Comparison of ENCODE assay signal across 8 cellular contexts in the genomic region with DNA sequence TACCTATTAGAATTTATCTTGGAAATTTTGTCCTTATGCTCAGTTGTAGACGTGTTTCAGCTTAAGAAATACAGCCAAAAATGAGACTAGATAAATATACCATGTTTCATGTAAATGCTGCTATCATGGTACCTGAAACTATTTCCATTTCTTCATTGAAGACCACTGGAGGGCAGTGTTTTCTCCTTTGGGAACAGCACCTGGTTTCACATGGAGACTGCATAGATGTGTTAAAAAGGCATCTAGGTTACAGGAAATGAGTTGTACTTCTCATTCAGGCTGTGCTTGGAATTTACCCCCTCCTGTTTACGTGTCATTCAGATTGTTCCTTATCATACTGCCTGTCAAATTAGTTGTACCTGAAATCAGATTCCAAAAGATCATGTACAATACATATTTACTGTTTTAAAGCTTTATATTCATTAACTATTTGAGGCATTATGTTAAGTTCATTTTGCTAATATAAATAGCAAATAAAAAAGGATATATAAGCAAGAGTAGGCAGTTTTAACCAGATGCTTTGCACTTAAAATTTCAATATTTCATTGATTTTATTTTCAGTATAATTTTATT. TPM values are rescaled to one million over a fixed set of nuclear protein-coding genes. Genes with fewer than 3 reads are reported as not detected.
DNase-seq lines count a peak whose midpoint lies in the region; ATAC-seq and TF ChIP-seq lines count a peak whose summit lies in the region.

No MANE protein-coding gene starts in this region.

- peaks cover 5% of the 10 kb centered on the region; the same call in 1 of the 2 replicates for H3K79me2 ChIP-seq in Loucy (ENCODE audit: insufficient read depth, low read length)

- H2AFZ ChIP-seq in Loucy (ENCODE audit: low read length): no peak overlapping the region

- H3K36me3 Mint-ChIP-seq in activated T-cell treated with anti-CD3 and anti-CD28 coated beads, Interleukin-2, amount 50 U/mL, for 72 hours (ENCODE audit: insufficient read depth in 2 of 2): no peaks in the 10 kb centered on the region
- no peaks in the 10 kb centered on the region for H3K36me3 Mint-ChIP-seq in stimulated activated effector memory CD8-positive, alpha-beta T cell treated with anti-CD3 and anti-CD28 coated beads, Interleukin-12 subunit alpha, Interleukin-12 subunit beta, amount 100 ng/mL, for 72 hours

- no peaks in the 10 kb centered on the region for H3K27me3 ChIP-seq in Loucy (ENCODE audit: insufficient read depth, low read length, poor library complexity, severe bottlenecking)
- H3K27me3 ChIP-seq in SJCRH30: no peaks in the 10 kb centered on the region

- no peaks in the 10 kb centered on the region for H3K9me3 ChIP-seq in Loucy (ENCODE audit: insufficient read depth, low read depth, low read length)
- H3K9me3 ChIP-seq in SJCRH30 (replicated peaks): no peaks in the 10 kb centered on the region

- peak; percentile 40 to 58 for ATAC-seq in activated T-cell treated with anti-CD3 and anti-CD28 coated beads, Interleukin-2, amount 50 U/mL, for 72 hours (replicated peaks in 1 of 2)
- peak; percentile 69 for ATAC-seq in GM21825 (IDR thresholded peaks at IDR 0.05; ENCODE audit: unreplicated experiment)
- peak; percentile 55 for ATAC-seq in stimulated activated effector memory CD8-positive, alpha-beta T cell treated with anti-CD3 and anti-CD28 coated beads, Interleukin-12 subunit alpha, Interleukin-12 subunit beta, amount 100 ng/mL, for 72 hours

- H3K4me1 ChIP-seq in Loucy (ENCODE audit: insufficient read depth, low read length, poor library complexity, severe bottlenecking) (peaks cover 8% of the 10 kb centered on the region), SJCRH30 (no peaks in the 10 kb centered on the region; the same call in 1 of the 2 replicates)

- intact Hi-C loops in posterior vena cava (cut with DNase I): no loop called here

- DNase-seq in activated T-cell treated with anti-CD3 and anti-CD28 coated beads, Interleukin-2, amount 50 U/mL, for 72 hours: no peak
- no peak for DNase-seq in activated T-cell treated with anti-CD3 and anti-CD28 coated beads, Interleukin-2, amount 50 U/mL, for 1 hour
- DNase-seq in SJCRH30 (peak; percentile 27 to 72), fibroblast of mammary gland (ENCODE audit: low read depth) (peak; percentile 51), posterior vena cava (ENCODE audit: low spot score) (no peak)
- no peak for DNase-seq in stimulated activated effector memory CD8-positive, alpha-beta T cell treated with anti-CD3 and anti-CD28 coated beads, Interleukin-12 subunit alpha, Interleukin-12 subunit beta, amount 100 ng/mL, for 72 hours (ENCODE audit: low spot score in 2 of 2)

- H3K4me3 ChIP-seq in Loucy (ENCODE audit: low read length, poor library complexity, severe bottlenecking) (no peak overlapping the region), SJCRH30 (no peak overlapping the region), fibroblast of mammary gland (ENCODE audit: control insufficient read depth, low read depth, low read length) (no peak overlapping the region)

- H3K36me3 ChIP-seq in Loucy (ENCODE audit: insufficient read depth, low read length) (no peaks in the 10 kb centered on the region), SJCRH30 (no peaks in the 10 kb centered on the region)

- H3K27ac Mint-ChIP-seq in activated T-cell treated with anti-CD3 and anti-CD28 coated beads, Interleukin-2, amount 50 U/mL, for 72 hours: no peak overlapping the region
- H3K27ac Mint-ChIP-seq in stimulated activated effector memory CD8-positive, alpha-beta T cell treated with anti-CD3 and anti-CD28 coated beads, Interleukin-12 subunit alpha, Interleukin-12 subunit beta, amount 100 ng/mL, for 72 hours: no peak overlapping the region

- H3K27ac ChIP-seq in SJCRH30: no peak overlapping the region

- no peaks in the 10 kb centered on the region for H4K20me1 ChIP-seq in Loucy (ENCODE audit: insufficient read depth, low read length, poor library complexity, severe bottlenecking)

- TF ChIP-seq CTCF in Loucy (conservative IDR thresholded peaks at IDR 0.05; ENCODE audit: low read length): peak; percentile 81
- TF ChIP-seq CTCF in fibroblast of mammary gland (conservative IDR thresholded peaks at IDR 0.05; ENCODE audit: control insufficient read depth, insufficient read depth, low read depth, low read length): peak; percentile 75

- H3K9ac ChIP-seq in Loucy (ENCODE audit: low read depth, low read length, poor library complexity, severe bottlenecking): no peak overlapping the region

- peaks cover 15% of the 10 kb centered on the region for H3K4me1 Mint-ChIP-seq in activated T-cell treated with anti-CD3 and anti-CD28 coated beads, Interleukin-2, amount 50 U/mL, for 72 hours (ENCODE audit: low read depth)
- H3K4me1 Mint-ChIP-seq in stimulated activated effector memory CD8-positive, alpha-beta T cell treated with anti-CD3 and anti-CD28 coated beads, Interleukin-12 subunit alpha, Interleukin-12 subunit beta, amount 100 ng/mL, for 72 hours: no peaks in the 10 kb centered on the region

- H3K27me3 Mint-ChIP-seq in activated T-cell treated with anti-CD3 and anti-CD28 coated beads, Interleukin-2, amount 50 U/mL, for 72 hours (ENCODE audit: low read depth): peaks cover 10% of the 10 kb centered on the region

- H3F3A ChIP-seq in Loucy (ENCODE audit: low read depth): no peaks in the 10 kb centered on the region

- H3K9me2 ChIP-seq in Loucy (replicated peaks; ENCODE audit: low read depth, low read length): no peaks in the 10 kb centered on the region

- H3K4me3 Mint-ChIP-seq in activated T-cell treated with anti-CD3 and anti-CD28 coated beads, Interleukin-2, amount 50 U/mL, for 72 hours: no peak overlapping the region
- H3K4me3 Mint-ChIP-seq in stimulated activated effector memory CD8-positive, alpha-beta T cell treated with anti-CD3 and anti-CD28 coated beads, Interleukin-12 subunit alpha, Interleukin-12 subunit beta, amount 100 ng/mL, for 72 hours: no peak overlapping the region

- H3K4me2 ChIP-seq in Loucy (ENCODE audit: low read depth, low read length, poor library complexity, severe bottlenecking): no peak overlapping the region

- H3K9me3 Mint-ChIP-seq in activated T-cell treated with anti-CD3 and anti-CD28 coated beads, Interleukin-2, amount 50 U/mL, for 72 hours: no peaks in the 10 kb centered on the region
- no peaks in the 10 kb centered on the region for H3K9me3 Mint-ChIP-seq in stimulated activated effector memory CD8-positive, alpha-beta T cell treated with anti-CD3 and anti-CD28 coated beads, Interleukin-12 subunit alpha, Interleukin-12 subunit beta, amount 100 ng/mL, for 72 hours

RNA-seq across cellular contexts. Expression of a gene that starts 57.3 kb away (rescaled TPM):
- 10 to 100 TPM; 69.8 to 77.5 TPM for total RNA-seq in activated T-cell treated with anti-CD3 and anti-CD28 coated beads, Interleukin-2, amount 50 U/mL, for 72 hours
- total RNA-seq in SJCRH30 (2014; rRNA removed; shearing (Covaris generic)): 99.9 and 105 TPM in 2 replicates
- 10 to 100 TPM; 43.8 to 51.3 TPM for total RNA-seq in posterior vena cava

Comparison
In these comparisons a context has a peak if more than half of its experiments do, and no peak if none do; other contexts are left out.
1. DNase-seq: peak in SJCRH30 (2 of 2) and fibroblast of mammary gland (single experiment); none in activated T-cell treated with anti-CD3 and anti-CD28 coated beads, Interleukin-2, amount 50 U/mL, for 72 hours (0 of 2), activated T-cell treated with anti-CD3 and anti-CD28 coated beads, Interleukin-2, amount 50 U/mL, for 1 hour (single experiment), stimulated activated effector memory CD8-positive, alpha-beta T cell treated with anti-CD3 and anti-CD28 coated beads, Interleukin-12 subunit alpha, Interleukin-12 subunit beta, amount 100 ng/mL, for 72 hours (0 of 2) and posterior vena cava (single experiment).
2. Peak in every context shown above with its lines, with median percentiles within 50 percentile points of each other: ATAC-seq.